In genomic region chr12:47777741-47778558, GRCh38 we compare ENCODE assay signal across 10 cellular contexts. TPM values are rescaled to one million over a fixed set of nuclear protein-coding genes. Genes with fewer than 3 reads are reported as not detected.
A peak's percentile ranks its signal among the peaks of the same experiment; 100 is the strongest.
DNase-seq lines count a peak whose midpoint lies in the region; ATAC-seq and TF ChIP-seq lines count a peak whose summit lies in the region.
"Had no signal": no experiment of that assay in that cellular context is flagged by ENCODE, and none has a peak within 500 bp of the region (broad histone marks: within the 10 kb centered on the region; RNA-seq: fewer than 3 reads in every experiment).

No MANE protein-coding gene starts in this region.

- H3K27ac Mint-ChIP-seq in CD14-positive monocyte, result peak overlapping the region in 5 of 7 donors; percentile 4 to 90 (median 85)
- peak overlapping the region; percentile 73 for H3K27ac Mint-ChIP-seq in chondrocyte (ENCODE audit: unreplicated experiment)

- peaks cover 5% of the 10 kb centered on the region for H4K20me1 ChIP-seq in Loucy (ENCODE audit: insufficient read depth, low read length, poor library complexity, severe bottlenecking)

- H3K9me2 ChIP-seq in Loucy (replicated peaks; ENCODE audit: low read depth, low read length), result no peaks in the 10 kb centered on the region

- peaks cover 10% of the 10 kb centered on the region for H3K79me2 ChIP-seq in Loucy (ENCODE audit: insufficient read depth, low read length)

- H3K9me3 ChIP-seq in Loucy (ENCODE audit: insufficient read depth, low read depth, low read length), result no peaks in the 10 kb centered on the region

- H3K9ac ChIP-seq in Loucy (ENCODE audit: low read depth, low read length, poor library complexity, severe bottlenecking), result no peak overlapping the region

- H3K4me1 Mint-ChIP-seq in CD14-positive monocyte (peaks cover 49% of the 10 kb centered on the region), chondrocyte (ENCODE audit: low read depth) (peaks cover 29% of the 10 kb centered on the region)

- no peak overlapping the region for H2AFZ ChIP-seq in Loucy (ENCODE audit: low read length)

- no peak for DNase-seq in CD14-positive monocyte (ENCODE audit: low spot score)
- no peak for DNase-seq in chondrocyte (ENCODE audit: low spot score)
- peak; percentile 89 for DNase-seq in occipital lobe (lab: John Stamatoyannopoulos, UW)
- no peak for DNase-seq in HPDE6-E6E7 (ENCODE audit: extremely low spot score)
- DNase-seq in NCI-H187 treated with DMSO at 0.1 percent for 48 hours (lab: John Stamatoyannopoulos, UW), result no peak
- DNase-seq: activated naive CD8-positive, alpha-beta T cell treated with anti-CD3 and anti-CD28 coated beads, Interleukin-2, amount 10 ng/mL, durations not matched to agents 7 days and 5 days; glutamatergic neuron had no signal

- intact Hi-C loops in CD14-positive monocyte (cut with micrococcal nuclease), result loop anchor here (2.0 to 5.0 kb wide), 5 partner anchors 19 to 126 kb away; partner anchors contain the start of gene RAPGEF3 (in 1 of the 2)

- no peaks in the 10 kb centered on the region for H3K27me3 ChIP-seq in Loucy (ENCODE audit: insufficient read depth, low read length, poor library complexity, severe bottlenecking)

- H3K9me3 Mint-ChIP-seq in CD14-positive monocyte (peaks cover 0 to 7% (median 0%) of the 10 kb centered on the region in 7 donors), chondrocyte (ENCODE audit: low read depth) (no peaks in the 10 kb centered on the region)
- H3K9me3 Mint-ChIP-seq: activated naive CD8-positive, alpha-beta T cell treated with anti-CD3 and anti-CD28 coated beads, Interleukin-2, amount 10 ng/mL, durations not matched to agents 7 days and 5 days had no signal

- H3K36me3 Mint-ChIP-seq in CD14-positive monocyte (peaks cover 17 to 22% of the 10 kb centered on the region in 2 donors), chondrocyte (ENCODE audit: low read depth) (peaks cover 6% of the 10 kb centered on the region)
- H3K36me3 Mint-ChIP-seq: activated naive CD8-positive, alpha-beta T cell treated with anti-CD3 and anti-CD28 coated beads, Interleukin-2, amount 10 ng/mL, durations not matched to agents 7 days and 5 days had no signal

- H3K4me3 Mint-ChIP-seq in CD14-positive monocyte (no peak overlapping the region), chondrocyte (ENCODE audit: unreplicated experiment) (no peak overlapping the region)
- H3K4me3 Mint-ChIP-seq: activated naive CD8-positive, alpha-beta T cell treated with anti-CD3 and anti-CD28 coated beads, Interleukin-2, amount 10 ng/mL, durations not matched to agents 7 days and 5 days had no signal

- H3K4me3 ChIP-seq in Loucy (ENCODE audit: low read length, poor library complexity, severe bottlenecking), result no peak overlapping the region

- TF ChIP-seq CTCF in CD14-positive monocyte (IDR thresholded peaks at IDR 0.05) (no peak), Loucy (conservative IDR thresholded peaks at IDR 0.05; ENCODE audit: low read length) (no peak), chondrocyte (IDR thresholded peaks at IDR 0.05) (no peak)

- peak overlapping the region; percentile 27 for H3K4me2 ChIP-seq in Loucy (ENCODE audit: low read depth, low read length, poor library complexity, severe bottlenecking)

- H3K27me3 Mint-ChIP-seq in CD14-positive monocyte (ENCODE audit: low read depth in 3 of 3) (peaks cover 0 to 4% (median 2%) of the 10 kb centered on the region in 3 donors), chondrocyte (ENCODE audit: low read depth) (no peaks in the 10 kb centered on the region)
- H3K27me3 Mint-ChIP-seq: activated naive CD8-positive, alpha-beta T cell treated with anti-CD3 and anti-CD28 coated beads, Interleukin-2, amount 10 ng/mL, durations not matched to agents 7 days and 5 days had no signal

- peaks cover 49% of the 10 kb centered on the region for H3K4me1 ChIP-seq in Loucy (ENCODE audit: insufficient read depth, low read length, poor library complexity, severe bottlenecking)

- peaks cover 10% of the 10 kb centered on the region; the same call in 1 of the 2 replicates for H3K36me3 ChIP-seq in Loucy (ENCODE audit: insufficient read depth, low read length)

- H3F3A ChIP-seq in Loucy (ENCODE audit: low read depth), result no peaks in the 10 kb centered on the region; the same call in 1 of the 2 replicates

- ATAC-seq in HG02884 (IDR thresholded peaks at IDR 0.05; ENCODE audit: unreplicated experiment), result no peak
- no peak for ATAC-seq in GM21717 (IDR thresholded peaks at IDR 0.05; ENCODE audit: unreplicated experiment)

RNA-seq across cellular contexts. Expression of gene SLC48A1, which starts 4.9 kb away (rescaled TPM):
- 10 to 100 TPM; 15.8 to 19.6 TPM for polyA plus RNA-seq in CD14-positive monocyte
- total RNA-seq in chondrocyte, result 11.4 to 18.4 TPM (median 11.5 TPM) in 3 replicates
- total RNA-seq in occipital lobe, result 11.1 TPM

RNA-seq across cellular contexts. Expression of gene RAPGEF3, which starts 19.3 kb away (rescaled TPM):
- under 1 TPM; 0.08 to 0.60 TPM for polyA plus RNA-seq in CD14-positive monocyte
- total RNA-seq in chondrocyte, result 1.3 to 1.8 TPM (median 1.3 TPM) in 3 replicates
- total RNA-seq in occipital lobe, result 9.0 TPM

RNA-seq across cellular contexts. Expression of gene HDAC7, which starts 41.8 kb away (rescaled TPM):
- polyA plus RNA-seq in CD14-positive monocyte, result 1 to 10 TPM; 5.9 to 8.4 TPM
- 79.1 to 93.2 TPM (median 89.6 TPM) in 3 replicates for total RNA-seq in chondrocyte
- 5.9 TPM for total RNA-seq in occipital lobe

RNA-seq across cellular contexts. Expression of gene ENDOU, which starts 52.7 kb away (rescaled TPM):
- polyA plus RNA-seq in CD14-positive monocyte, result under 1 TPM in 1 of 2 donors, not detected in 1; 0.40 TPM
- not detected in 3 replicates for total RNA-seq in chondrocyte
- total RNA-seq in occipital lobe, result not detected

Comparison
In these comparisons a context has a peak if more than half of its experiments do, and no peak if none do; other contexts are left out.
1. RNA of gene HDAC7, which starts 41.8 kb away (total RNA-seq): 79.1 to 93.2 TPM in chondrocyte; 5.9 TPM in occipital lobe (single experiment); every median in the first group is over 10 times any median in the second.